ENCODE assay signal across 20 cellular contexts in the genomic region with DNA sequence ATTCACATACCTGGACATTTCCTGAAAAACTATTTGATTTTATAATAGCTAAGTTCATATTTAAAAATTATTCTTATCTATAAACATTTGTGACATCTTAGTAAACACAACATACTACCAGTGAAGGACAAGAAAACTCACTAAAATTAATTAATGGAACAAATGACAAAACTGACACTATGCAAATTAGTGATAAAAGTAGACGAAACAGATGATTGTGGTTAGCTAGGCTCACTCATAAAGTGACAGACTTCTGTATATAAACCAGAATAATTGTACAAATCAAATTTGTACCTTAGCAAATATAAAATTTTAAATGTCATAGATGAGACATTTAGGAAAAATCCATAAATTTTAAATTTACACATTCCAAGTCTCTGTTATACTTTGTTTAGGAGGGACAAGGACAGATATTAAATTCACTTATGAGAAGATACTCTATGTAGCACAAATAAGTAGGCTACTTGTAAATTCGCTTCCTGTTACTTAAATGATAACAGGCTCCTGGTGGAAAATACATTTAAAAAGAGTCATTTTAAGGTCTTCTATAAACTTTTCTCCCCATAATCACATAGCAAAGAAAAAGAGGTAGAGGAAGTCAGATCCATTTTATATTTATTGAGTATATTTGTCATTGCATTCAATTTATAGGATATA.
A peak's percentile ranks its signal among the peaks of the same experiment; 100 is the strongest.
DNase-seq lines count a peak whose midpoint lies in the region; ATAC-seq and TF ChIP-seq lines count a peak whose summit lies in the region.
"Had no signal": no experiment of that assay in that cellular context is flagged by ENCODE, and none has a peak within 500 bp of the region (broad histone marks: within the 10 kb centered on the region; RNA-seq: fewer than 3 reads in every experiment).

No MANE protein-coding gene starts in this region.

- no peak overlapping the region for H2AFZ ChIP-seq in MM.1S (ENCODE audit: low read length)

- DNase-seq in MM.1S (no peak), retina (no peak), foreskin keratinocyte (no peak), NCI-H526 treated with DMSO at 0.1 percent for 48 hours (lab: John Stamatoyannopoulos, UW) (no peak)
- no peak for DNase-seq in activated CD8-positive, alpha-beta memory T cell treated with anti-CD3 and anti-CD28 coated beads, Interleukin-2, amount 50 U/mL, for 4 hours
- DNase-seq: activated CD4-positive, alpha-beta T cell treated with anti-CD3 and anti-CD28 coated beads, Interleukin-2, amount 50 U/mL, for 48 hours; activated naive CD8-positive, alpha-beta T cell treated with anti-CD3 and anti-CD28 coated beads, Interleukin-2, amount 10 ng/mL, durations not matched to agents 7 days and 5 days; activated T-cell treated with anti-CD3 and anti-CD28 coated beads, Interleukin-2, amount 50 U/mL, for 48 hours; heart left ventricle; NCI-H2081 treated with DMSO at 0.1 percent for 48 hours; NCI-H748 treated with DMSO at 0.1 percent for 48 hours; posterior cingulate gyrus had no signal

- peak; percentile 92 for ATAC-seq in GM18858 (IDR thresholded peaks at IDR 0.05; ENCODE audit: unreplicated experiment)
- ATAC-seq in GM21390 (IDR thresholded peaks at IDR 0.05; ENCODE audit: unreplicated experiment) = peak; percentile 76
- ATAC-seq in HG02981 (IDR thresholded peaks at IDR 0.05; ENCODE audit: unreplicated experiment) = peak; percentile 68
- ATAC-seq in foreskin keratinocyte = no peak
- ATAC-seq: heart left ventricle; natural killer cell treated with Interleukin-12 subunit alpha and Interleukin-12 subunit beta and Interleukin-15 and Interleukin-18, amount 100 ng/mL, for 72 hours; Panc1 had no signal

- no peak overlapping the region for H3K4me3 ChIP-seq in MM.1S (ENCODE audit: low read length)
- H3K4me3 ChIP-seq: HAP-1, heart left ventricle, SK-N-MC, skin epidermis had no signal

- H3F3A ChIP-seq in MM.1S (ENCODE audit: insufficient read depth, low read length) = no peaks in the 10 kb centered on the region

- no peak overlapping the region for H3K9ac ChIP-seq in MM.1S (ENCODE audit: low read length)

- H3K4me1 ChIP-seq in MM.1S (ENCODE audit: low read length) (peaks cover 4% of the 10 kb centered on the region; the same call in 1 of the 2 replicates), foreskin keratinocyte (no peaks in the 10 kb centered on the region)
- H3K4me1 ChIP-seq: HAP-1, heart left ventricle had no signal

- no peaks in the 10 kb centered on the region for H3K79me2 ChIP-seq in MM.1S (ENCODE audit: low read length)

- H3K36me3 ChIP-seq in MM.1S (replicated peaks; ENCODE audit: insufficient read depth, low read length) = 0 out of 2 replicates have a peak, but pooled peaks cover 2% of the 10 kb centered on the region
- H3K36me3 ChIP-seq: heart left ventricle had no signal

- TF ChIP-seq CTCF in MM.1S (IDR thresholded peaks at IDR 0.05; ENCODE audit: low read length) (no peak), foreskin keratinocyte (conservative IDR thresholded peaks at IDR 0.05) (no peak)

- peak overlapping the region; percentile 8; the same call in 1 of the 2 replicates for H3K4me2 ChIP-seq in MM.1S (ENCODE audit: low read depth, low read length)

- no peaks in the 10 kb centered on the region for H3K9me2 ChIP-seq in MM.1S (replicated peaks; ENCODE audit: insufficient read depth, low read length)

- no peaks in the 10 kb centered on the region for H3K9me3 ChIP-seq in MM.1S (replicated peaks; ENCODE audit: insufficient read depth, low read length)
- H3K9me3 ChIP-seq: HAP-1 had no signal

- H3K27ac ChIP-seq in MM.1S (ENCODE audit: low read length) (no peak overlapping the region), foreskin keratinocyte (no peak overlapping the region)
- H3K27ac ChIP-seq: heart left ventricle, SK-N-MC, skin epidermis had no signal

- no peaks in the 10 kb centered on the region for H4K20me1 ChIP-seq in MM.1S (ENCODE audit: insufficient read depth, low read length)

- H3K27me3 ChIP-seq in MM.1S (replicated peaks; ENCODE audit: insufficient read depth, low read length) (no peaks in the 10 kb centered on the region), foreskin keratinocyte (no peaks in the 10 kb centered on the region)
- H3K27me3 ChIP-seq: heart left ventricle had no signal
